Comparison of ENCODE assay signal across 8 cellular contexts in genomic region chr19:56121180-56122167, GRCh38. TPM values are rescaled to one million over a fixed set of nuclear protein-coding genes. Genes with fewer than 3 reads are reported as not detected.
DNase-seq lines count a peak whose midpoint lies in the region; ATAC-seq and TF ChIP-seq lines count a peak whose summit lies in the region.

ZNF787 (minus strand) TSS chr19:56121295; CDS start chr19:56103217, 18,078 bp downstream.

- 40% methylated on average over 1 of the region's 74 CpGs; no CpG with 5 or more reads in 1 of the 2 donors for WGBS in gastroesophageal sphincter (ENCODE audit: low coverage in 1 of 2), 2 donors

- peaks cover 2% of the 10 kb centered on the region; the same call in 1 of the 2 replicates for H3K27me3 Mint-ChIP-seq in HFFc6 (ENCODE audit: insufficient read depth)
- no peaks in the 10 kb centered on the region for H3K27me3 Mint-ChIP-seq in activated naive CD4-positive, alpha-beta T cell treated with anti-CD3 and anti-CD28 coated beads, Interleukin-2, amount 10 ng/mL, durations not matched to agents 7 days and 5 days

- peak within 1 kb of the TSS; percentile 98 for H3K9ac ChIP-seq in SK-N-MC (ENCODE audit: insufficient read length)

- TF ChIP-seq CTCF in HFFc6 (IDR thresholded peaks at IDR 0.05), result no peak
- no peak for TF ChIP-seq CTCF in NB4 (IDR thresholded peaks at IDR 0.05; ENCODE audit: low read depth, low read length)
- no peak for TF ChIP-seq CTCF in gastroesophageal sphincter (IDR thresholded peaks at IDR 0.05)

- peaks cover 0 to 48% (median 32%) of the 10 kb centered on the region in 3 donors for H3K4me1 ChIP-seq in gastroesophageal sphincter

- H3K4me1 Mint-ChIP-seq in HFFc6 (ENCODE audit: low read depth), result peaks cover 22% of the 10 kb centered on the region
- peaks cover 64% of the 10 kb centered on the region for H3K4me1 Mint-ChIP-seq in activated naive CD4-positive, alpha-beta T cell treated with anti-CD3 and anti-CD28 coated beads, Interleukin-2, amount 10 ng/mL, durations not matched to agents 7 days and 5 days

- peak within 1 kb of the TSS; percentile 94 for H3K27ac Mint-ChIP-seq in HFFc6
- peak within 1 kb of the TSS; percentile 97 for H3K27ac Mint-ChIP-seq in activated naive CD4-positive, alpha-beta T cell treated with anti-CD3 and anti-CD28 coated beads, Interleukin-2, amount 10 ng/mL, durations not matched to agents 7 days and 5 days

- no peaks in the 10 kb centered on the region for H3K9me3 ChIP-seq in SK-N-MC (ENCODE audit: low read depth, low read length)
- no peaks in the 10 kb centered on the region for H3K9me3 ChIP-seq in gastroesophageal sphincter

- peak; percentile 95 for ATAC-seq in gastroesophageal sphincter

- DNase-seq in GM04503 (ENCODE audit: low read depth) (peak; percentile 75), HFFc6 (peak; percentile 94), NB4 (ENCODE audit: low read depth) (peak; percentile 95), SK-N-MC (ENCODE audit: low read depth, low spot score) (peak; percentile 64), nucleus accumbens (lab: John Stamatoyannopoulos, UW) (peak; percentile 85 to 99 (median 98))
- DNase-seq in activated naive CD4-positive, alpha-beta T cell treated with anti-CD3 and anti-CD28 coated beads, Interleukin-2, amount 10 ng/mL, durations not matched to agents 7 days and 5 days, result peak; percentile 97

- TF ChIP-seq EP300 in gastroesophageal sphincter (IDR thresholded peaks at IDR 0.05), result no peak

- peak within 1 kb of the TSS; percentile 90 for H3K27ac ChIP-seq in SK-N-MC
- peak within 1 kb of the TSS; percentile 90 to 99 (median 96) for H3K27ac ChIP-seq in gastroesophageal sphincter
- peak within 1 kb of the TSS; percentile 75 for H3K27ac ChIP-seq in temporal lobe (ENCODE audit: low read depth, low read length)

- no peaks in the 10 kb centered on the region for H3K27me3 ChIP-seq in gastroesophageal sphincter

- no peaks in the 10 kb centered on the region for H3K9me3 Mint-ChIP-seq in HFFc6
- H3K9me3 Mint-ChIP-seq in activated naive CD4-positive, alpha-beta T cell treated with anti-CD3 and anti-CD28 coated beads, Interleukin-2, amount 10 ng/mL, durations not matched to agents 7 days and 5 days, result no peaks in the 10 kb centered on the region

- H3K36me3 Mint-ChIP-seq in HFFc6 (ENCODE audit: low read depth), result peaks cover 4% of the 10 kb centered on the region
- H3K36me3 Mint-ChIP-seq in activated naive CD4-positive, alpha-beta T cell treated with anti-CD3 and anti-CD28 coated beads, Interleukin-2, amount 10 ng/mL, durations not matched to agents 7 days and 5 days, result peaks cover 9% of the 10 kb centered on the region

- H3K4me3 ChIP-seq in NB4 (ENCODE audit: low read depth, low read length), result peak within 1 kb of the TSS; percentile 88
- peak within 1 kb of the TSS; percentile 92 for H3K4me3 ChIP-seq in SK-N-MC
- peak within 1 kb of the TSS; percentile 71 to 98 for H3K4me3 ChIP-seq in gastroesophageal sphincter

- H3K36me3 ChIP-seq in SK-N-MC (ENCODE audit: insufficient read depth, low read length) (no peaks in the 10 kb centered on the region), gastroesophageal sphincter (peaks cover 0 to 6% of the 10 kb centered on the region in 2 donors)

- H3K4me3 Mint-ChIP-seq in HFFc6, result peak within 1 kb of the TSS; percentile 91
- H3K4me3 Mint-ChIP-seq in activated naive CD4-positive, alpha-beta T cell treated with anti-CD3 and anti-CD28 coated beads, Interleukin-2, amount 10 ng/mL, durations not matched to agents 7 days and 5 days, result peak within 1 kb of the TSS; percentile 87

- peak; percentile 49 for TF ChIP-seq POLR2A in NB4 (IDR thresholded peaks at IDR 0.05; ENCODE audit: extremely low read depth, insufficient read length)
- peak; percentile 37 to 49 for TF ChIP-seq POLR2A in gastroesophageal sphincter (IDR thresholded peaks at IDR 0.05)

- CTCF ChIA-PET in activated naive CD4-positive, alpha-beta T cell treated with anti-CD3 and anti-CD28 coated beads, Interleukin-2, amount 10 ng/mL, durations not matched to agents 7 days and 5 days (lab: Charles Lee), result no interaction called here

RNA-seq across cellular contexts. Expression of gene ZNF787, which starts in this region (rescaled TPM):
- total RNA-seq in HFFc6 (2021; fragmentation: NEBNext Ultra II Directional; extraction: Animal tissue kit (Norgen Biotek cat#: 25700)), result 10 to 100 TPM; 28.5 to 31.5 (median 29.5) TPM
- total RNA-seq in gastroesophageal sphincter, result 10 to 100 TPM; 18.6 to 31.8 (median 19.7) TPM
- total RNA-seq in temporal lobe, result 10.1 TPM

Comparison
In these comparisons a context has a peak if more than half of its experiments do, and no peak if none do; other contexts are left out.
1. Peak in every context shown above with its lines: DNase-seq, ATAC-seq, H3K4me3 ChIP-seq and H3K27ac ChIP-seq.